Comparison of ENCODE assay signal across 20 cellular contexts in the genomic region with DNA sequence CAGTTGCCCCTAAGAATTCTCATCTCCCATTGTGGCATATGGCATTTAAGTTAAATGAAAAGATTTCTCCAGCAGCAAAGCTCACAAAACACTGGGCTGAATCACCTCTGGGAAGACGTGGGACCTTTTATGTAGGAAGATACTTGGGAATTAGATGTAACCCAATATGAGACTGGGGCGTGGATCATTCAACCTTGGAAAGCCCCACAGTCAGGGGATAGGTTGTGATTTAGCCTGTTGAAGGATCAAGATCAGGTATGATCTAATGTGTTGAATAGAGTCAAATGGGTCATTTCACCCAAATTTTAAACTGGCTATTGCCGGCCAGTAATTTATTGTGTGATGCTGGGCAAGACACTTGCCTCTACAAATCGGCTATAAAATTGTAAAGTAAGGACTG. TPM values are rescaled to one million over a fixed set of nuclear protein-coding genes. Genes with fewer than 3 reads are reported as not detected.
"Had no signal": no experiment of that assay in that cellular context is flagged by ENCODE, and none has a peak within 500 bp of the region (broad histone marks: within the 10 kb centered on the region; RNA-seq: fewer than 3 reads in every experiment).

No MANE protein-coding gene starts in this region.

- H3K4me3 Mint-ChIP-seq: activated CD4-positive, alpha-beta memory T cell treated with anti-CD3 and anti-CD28 coated beads, Interleukin-2, amount 10 ng/mL, durations not matched to agents 7 days and 5 days; central memory CD8-positive, alpha-beta T cell; natural killer cell; stimulated activated memory B cell treated with anti-CD40 and anti-IgM and Interleukin-4, amounts not matched to agents 10 μg/mL and 1 μg/mL and 100 μg/mL, for 72 hours had no signal

- H3K27ac ChIP-seq: body of pancreas, colonic mucosa, gastroesophageal sphincter, heart right ventricle, sigmoid colon, spleen, testis, upper lobe of right lung had no signal

- H3K9me3 Mint-ChIP-seq: activated CD4-positive, alpha-beta memory T cell treated with anti-CD3 and anti-CD28 coated beads, Interleukin-2, amount 10 ng/mL, durations not matched to agents 7 days and 5 days had no signal

- H3K36me3 Mint-ChIP-seq: stimulated activated memory B cell treated with anti-CD40 and anti-IgM and Interleukin-4, amounts not matched to agents 10 μg/mL and 1 μg/mL and 100 μg/mL, for 72 hours had no signal

- H3K4me3 ChIP-seq: body of pancreas, colonic mucosa, gastroesophageal sphincter, heart right ventricle, sigmoid colon, spleen, testis, upper lobe of right lung had no signal

- H3K27ac Mint-ChIP-seq: activated CD4-positive, alpha-beta memory T cell treated with anti-CD3 and anti-CD28 coated beads, Interleukin-2, amount 10 ng/mL, durations not matched to agents 7 days and 5 days; activated T-helper 2 cell treated with anti-CD3 and anti-CD28 coated beads, Interferon-gamma antibody, Interleukin-2, Interleukin-4, amounts not matched to agents 10 μg/mL and 5 μg/mL and 100 μg/mL, durations not matched to agents 14 hours and 24 hours and 36 hours; natural killer cell; stimulated activated memory B cell treated with anti-CD40 and anti-IgM and Interleukin-4, amounts not matched to agents 10 μg/mL and 1 μg/mL and 100 μg/mL, for 72 hours had no signal

- H3K4me1 ChIP-seq: gastroesophageal sphincter, heart right ventricle, sigmoid colon, spleen, upper lobe of right lung had no signal

- DNase-seq: activated CD4-positive, alpha-beta memory T cell treated with anti-CD3 and anti-CD28 coated beads, Interleukin-2, amount 10 ng/mL, durations not matched to agents 7 days and 5 days; activated CD4-positive, alpha-beta T cell treated with anti-CD3 and anti-CD28 coated beads for 48 hours; activated CD4-positive, CD25-positive, alpha-beta regulatory T cell; activated naive CD4-positive, alpha-beta T cell treated with Interleukin-2 at 50 U/mL for 16 hours; activated T-cell treated with anti-CD3 and anti-CD28 coated beads, Interleukin-2, amount 50 U/mL, for 1 hour; body of pancreas; colonic mucosa; heart right ventricle; mesendoderm; natural killer cell; sigmoid colon; spleen; stimulated activated CD4-positive, alpha-beta T cell treated with anti-CD3 and anti-CD28 coated beads, Interleukin-4, amount 100 ng/mL, for 4 hours; T1000; testis; upper lobe of right lung had no signal

- H3K36me3 ChIP-seq: colonic mucosa, gastroesophageal sphincter, heart right ventricle, sigmoid colon, spleen, upper lobe of right lung had no signal

- H3K4me1 Mint-ChIP-seq: activated CD4-positive, alpha-beta memory T cell treated with anti-CD3 and anti-CD28 coated beads, Interleukin-2, amount 10 ng/mL, durations not matched to agents 7 days and 5 days; central memory CD8-positive, alpha-beta T cell; natural killer cell had no signal

- H3K9me3 ChIP-seq: body of pancreas, colonic mucosa, testis, upper lobe of right lung had no signal

RNA-seq across cellular contexts. Expression of a gene that starts 47.0 kb away (rescaled TPM):
- total RNA-seq: activated CD4-positive, alpha-beta memory T cell treated with anti-CD3 and anti-CD28 coated beads, Interleukin-2, amount 10 ng/mL, durations not matched to agents 7 days and 5 days had no signal
